ENCODE assay signal across 17 cellular contexts in genomic region chr3:150074277-150074676, GRCh38.
DNase-seq lines count a peak whose midpoint lies in the region; ATAC-seq and TF ChIP-seq lines count a peak whose summit lies in the region.
"Had no signal": no experiment of that assay in that cellular context is flagged by ENCODE, and none has a peak within 500 bp of the region (broad histone marks: within the 10 kb centered on the region; RNA-seq: fewer than 3 reads in every experiment).

No MANE protein-coding gene starts in this region.

- DNase-seq in GM12864 (ENCODE audit: low read depth) (no peak), endodermal cell (no peak), NCI-H1048 (lab: John Stamatoyannopoulos, UW) (no peak), NCI-H345 (lab: John Stamatoyannopoulos, UW) (no peak), thyroid gland (no peak)
- no peak for DNase-seq in activated naive CD4-positive, alpha-beta T cell (lab: John Stamatoyannopoulos, UW)
- DNase-seq: activated CD8-positive, alpha-beta memory T cell treated with anti-CD3 and anti-CD28 coated beads for 24 hours; activated naive CD4-positive, alpha-beta T cell treated with anti-CD3 and anti-CD28 coated beads, Interleukin-2, amount 50 U/mL, for 16 hours; AML-193; head of caudate nucleus; stimulated activated CD4-positive, alpha-beta T cell treated with anti-CD3 and anti-CD28 coated beads, Interleukin-2, amount 100 ng/mL, for 24 hours; stimulated activated naive CD8-positive, alpha-beta T cell treated with anti-CD3 and anti-CD28 coated beads, Interleukin-15, amount 100 ng/mL, for 72 hours; T-helper 2 cell had no signal

- TF ChIP-seq CTCF in GM12864 (IDR thresholded peaks at IDR 0.05; ENCODE audit: low read depth, low read length, missing control alignments), result no peak
- no peak for TF ChIP-seq CTCF in endodermal cell (conservative IDR thresholded peaks at IDR 0.05)
- no peak for TF ChIP-seq CTCF in thyroid gland (IDR thresholded peaks at IDR 0.05)

- intact Hi-C loops in thyroid gland (cut with DNase I), result no loop called here

- ATAC-seq in GM21367 (IDR thresholded peaks at IDR 0.05; ENCODE audit: unreplicated experiment) (peak; percentile 58), HG02981 (IDR thresholded peaks at IDR 0.05; ENCODE audit: unreplicated experiment) (peak; percentile 49)
- ATAC-seq: stimulated activated naive CD8-positive, alpha-beta T cell treated with anti-CD3 and anti-CD28 coated beads, Interleukin-15, amount 100 ng/mL, for 72 hours had no signal

- no peak overlapping the region for H3K9ac ChIP-seq in endodermal cell (ENCODE audit: extremely low read depth, low read length, poor library complexity, severe bottlenecking)

- H3K4me3 ChIP-seq in GM12864 (ENCODE audit: low read depth, low read length), result peak overlapping the region; percentile 33; the same call in 1 of the 2 replicates
- no peak overlapping the region for H3K4me3 ChIP-seq in endodermal cell (ENCODE audit: low read length)
- no peak overlapping the region for H3K4me3 ChIP-seq in thyroid gland (replicated peaks in 1 of 3)
- H3K4me3 ChIP-seq: coronary artery, lung had no signal

- H3K4me3 Mint-ChIP-seq in endodermal cell, result no peak overlapping the region
- H3K4me3 Mint-ChIP-seq: stimulated activated naive CD8-positive, alpha-beta T cell treated with anti-CD3 and anti-CD28 coated beads, Interleukin-15, amount 100 ng/mL, for 72 hours had no signal

- H3K27ac ChIP-seq in endodermal cell (ENCODE audit: low read depth, low read length), result peak overlapping the region; percentile 14
- H3K27ac ChIP-seq in thyroid gland, result no peak overlapping the region
- H3K27ac ChIP-seq: coronary artery had no signal

- H3K36me3 Mint-ChIP-seq in endodermal cell (ENCODE audit: low read depth), result no peaks in the 10 kb centered on the region

- H3K27ac Mint-ChIP-seq in endodermal cell, result no peak overlapping the region
- H3K27ac Mint-ChIP-seq: stimulated activated naive CD8-positive, alpha-beta T cell treated with anti-CD3 and anti-CD28 coated beads, Interleukin-15, amount 100 ng/mL, for 72 hours had no signal

- no peak for TF ChIP-seq POLR2A in thyroid gland (IDR thresholded peaks at IDR 0.05)

- no peaks in the 10 kb centered on the region for H3K36me3 ChIP-seq in endodermal cell (ENCODE audit: control insufficient read depth, insufficient read depth, low read length)
- H3K36me3 ChIP-seq in thyroid gland, result no peaks in the 10 kb centered on the region

- H3K27me3 Mint-ChIP-seq in endodermal cell (ENCODE audit: insufficient read depth), result no peaks in the 10 kb centered on the region

- peaks cover 11% of the 10 kb centered on the region for H3K4me1 ChIP-seq in endodermal cell (ENCODE audit: control insufficient read depth, insufficient read depth, low read length)
- H3K4me1 ChIP-seq in thyroid gland, result peaks cover 0 to under 1% of the 10 kb centered on the region in 2 donors

- H3K9me3 ChIP-seq in endodermal cell (ENCODE audit: control insufficient read depth, low read length), result peaks cover 17% of the 10 kb centered on the region
- no peaks in the 10 kb centered on the region for H3K9me3 ChIP-seq in thyroid gland

- WGBS in endodermal cell (ENCODE audit: insufficient coverage in 1 of 2, insufficient read length in 1 of 2), 2 experiments, result 94% methylated on average over 3 of the region's 3 CpGs; no CpG with 5 or more reads in 1 of the 2 experiments
- WGBS in thyroid gland, 2 donors, result 80 to 82% methylated on average over 3 of the region's 3 CpGs

- H3K27me3 ChIP-seq in endodermal cell (ENCODE audit: control insufficient read depth, insufficient read depth, low read length, poor library complexity, severe bottlenecking) (no peaks in the 10 kb centered on the region), thyroid gland (no peaks in the 10 kb centered on the region)

- H3K4me1 Mint-ChIP-seq in endodermal cell, result peaks cover 26% of the 10 kb centered on the region

- H3K9me3 Mint-ChIP-seq in endodermal cell, result peaks cover 10% of the 10 kb centered on the region
